ENCODE assay signal across 8 cellular contexts in the genomic region with DNA sequence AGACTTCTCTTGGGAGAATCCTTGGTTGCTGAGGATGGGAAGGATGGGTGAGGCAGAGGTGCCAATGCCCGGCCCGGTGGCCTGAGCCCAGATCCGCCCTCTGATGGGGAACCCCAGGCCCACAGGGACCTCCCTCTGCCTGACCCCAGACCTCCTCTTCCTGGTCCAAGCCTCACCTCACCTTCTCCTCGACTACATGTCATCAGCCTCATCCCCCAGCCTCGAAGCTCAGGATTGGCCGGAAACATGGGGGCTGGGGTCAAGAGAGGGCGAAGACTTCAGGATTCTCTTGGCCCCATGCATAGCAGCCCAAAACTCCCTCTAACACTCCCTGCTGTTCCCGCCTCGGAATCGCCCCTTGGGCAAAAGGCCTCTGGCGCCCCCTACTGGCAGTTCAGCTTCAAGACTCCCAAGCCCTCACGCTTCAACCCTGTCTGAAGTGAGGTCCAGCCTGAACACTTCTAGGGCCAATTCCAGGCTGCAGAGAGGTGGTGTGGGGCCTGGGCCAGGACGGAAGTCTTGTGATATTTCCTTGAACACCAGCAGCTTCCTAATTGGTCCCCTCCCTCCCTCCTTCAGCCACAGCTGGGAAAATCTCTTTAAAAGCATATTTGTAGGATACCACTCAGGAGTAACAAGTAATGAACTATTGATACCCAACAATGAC. TPM values are rescaled to one million over a fixed set of nuclear protein-coding genes. Genes with fewer than 3 reads are reported as not detected.
DNase-seq lines count a peak whose midpoint lies in the region; ATAC-seq and TF ChIP-seq lines count a peak whose summit lies in the region.

No MANE protein-coding gene starts in this region.

- no peak overlapping the region for H3K4me3 ChIP-seq in HAP-1
- no peak overlapping the region for H3K4me3 ChIP-seq in WI38 (ENCODE audit: low read depth, low read length)

- H3K9me3 ChIP-seq in HAP-1: no peaks in the 10 kb centered on the region

- H3K27ac Mint-ChIP-seq in immature natural killer cell: no peak overlapping the region

- H3K9me3 Mint-ChIP-seq in immature natural killer cell: no peaks in the 10 kb centered on the region

- TF ChIP-seq CTCF in WI38 (IDR thresholded peaks at IDR 0.05; ENCODE audit: low read depth, low read length): peak; percentile 99

- H3K36me3 Mint-ChIP-seq in immature natural killer cell: no peaks in the 10 kb centered on the region

- no peak for ATAC-seq in HG02588 (IDR thresholded peaks at IDR 0.05; ENCODE audit: unreplicated experiment)

- no peaks in the 10 kb centered on the region for H3K4me1 Mint-ChIP-seq in immature natural killer cell

- no peaks in the 10 kb centered on the region for H3K36me3 ChIP-seq in HAP-1 (replicated peaks)

- peak; percentile 21 to 83 (median 53) for DNase-seq in C1 segment of cervical spinal cord (lab: John Stamatoyannopoulos, UW)
- DNase-seq in HAP-1 (ENCODE audit: low spot score in 2 of 2): peak; percentile 67 to 93
- peak; percentile 85 for DNase-seq in NCI-H2196 treated with DMSO at 0.1 percent for 48 hours (lab: John Stamatoyannopoulos, UW; ENCODE audit: unreplicated experiment)
- DNase-seq in brain pericyte (ENCODE audit: low read depth, low spot score): peak; percentile 33
- peak; percentile 77 to 84 (median 79) for DNase-seq in immature natural killer cell
- DNase-seq in stimulated activated CD4-positive, alpha-beta T cell treated with anti-CD3 and anti-CD28 coated beads, Interleukin-15, amount 100 ng/mL, for 24 hours: peak; percentile 95

- H3K4me3 Mint-ChIP-seq in immature natural killer cell: no peak overlapping the region

- H3K27me3 ChIP-seq in HAP-1 (ENCODE audit: low read depth): peaks cover 13% of the 10 kb centered on the region

- H3K27me3 Mint-ChIP-seq in immature natural killer cell (ENCODE audit: low read depth in 3 of 3): peaks cover 1 to 7% (median 3%) of the 10 kb centered on the region in 3 donors

- in situ Hi-C loops in HAP-1 (cut with MboI; ENCODE audit: low sequenced_read_pairs): loop anchor here (5.0 kb wide), 1 partner anchor 168 kb away; no protein-coding TSS in a partner anchor

- H3K4me1 ChIP-seq in HAP-1: no peaks in the 10 kb centered on the region

RNA-seq across cellular contexts. Expression of a gene that starts 47.2 kb away (rescaled TPM):
- 10 to 100 TPM; 23.5 to 64.9 (median 27.8) TPM for polyA plus RNA-seq in immature natural killer cell

Comparison
In these comparisons a context has a peak if more than half of its experiments do, and no peak if none do; other contexts are left out.
1. DNase-seq: peak in every context shown above with its lines; median percentile 95 in stimulated activated CD4-positive, alpha-beta T cell treated with anti-CD3 and anti-CD28 coated beads, Interleukin-15, amount 100 ng/mL, for 24 hours; 85 in NCI-H2196 treated with DMSO at 0.1 percent for 48 hours; 80 in HAP-1; 79 in immature natural killer cell; 53 in C1 segment of cervical spinal cord; 33 in brain pericyte.